ENCODE assay signal across 18 cellular contexts in genomic region chr15:29046946-29047345, GRCh38.
"Had no signal": no experiment of that assay in that cellular context is flagged by ENCODE, and none has a peak within 500 bp of the region (broad histone marks: within the 10 kb centered on the region; RNA-seq: fewer than 3 reads in every experiment).

No MANE protein-coding gene starts in this region.

- H3K27me3 Mint-ChIP-seq: activated CD4-positive, alpha-beta T cell treated with anti-CD3 and anti-CD28 coated beads, Interleukin-2, amount 10 ng/mL, durations not matched to agents 24 days and 14 days; naive thymus-derived CD4-positive, alpha-beta T cell had no signal

- H3K27ac ChIP-seq: breast epithelium, heart left ventricle, SJCRH30, stomach, thyroid gland had no signal

- H3K9me3 ChIP-seq: breast epithelium, heart left ventricle, mucosa of descending colon, SJCRH30, stomach, thyroid gland had no signal

- DNase-seq: activated CD4-positive, alpha-beta T cell treated with anti-CD3 and anti-CD28 coated beads, Interleukin-2, amount 10 ng/mL, durations not matched to agents 24 days and 14 days; activated CD4-positive, CD25-positive, alpha-beta regulatory T cell; activated CD8-positive, alpha-beta T cell treated with anti-CD3 and anti-CD28 coated beads, Interleukin-2, amount 10 ng/mL, durations not matched to agents 7 days and 5 days; activated naive CD4-positive, alpha-beta T cell; activated naive CD8-positive, alpha-beta T cell treated with anti-CD3 and anti-CD28 coated beads, Interleukin-2, amount 10 ng/mL, durations not matched to agents 7 days and 5 days; activated T-cell treated with anti-CD3 and anti-CD28 coated beads for 4 hours; foreskin fibroblast; heart left ventricle; mucosa of descending colon; naive thymus-derived CD4-positive, alpha-beta T cell; SJCRH30; stimulated activated CD4-positive, alpha-beta T cell treated with anti-CD3 and anti-CD28 coated beads, Interleukin-1b, Interleukin-23, amount 100 ng/mL, for 48 hours; stomach; thyroid gland had no signal

- H3K36me3 ChIP-seq: breast epithelium, heart left ventricle, SJCRH30, stomach, thyroid gland had no signal

- H3K4me3 ChIP-seq: breast epithelium, heart left ventricle, lung, mucosa of descending colon, SJCRH30, stomach, thyroid gland had no signal

- H3K4me3 Mint-ChIP-seq: activated CD4-positive, alpha-beta T cell treated with anti-CD3 and anti-CD28 coated beads, Interleukin-2, amount 10 ng/mL, durations not matched to agents 24 days and 14 days; activated CD8-positive, alpha-beta T cell treated with anti-CD3 and anti-CD28 coated beads, Interleukin-2, amount 10 ng/mL, durations not matched to agents 7 days and 5 days; activated naive CD8-positive, alpha-beta T cell treated with anti-CD3 and anti-CD28 coated beads, Interleukin-2, amount 10 ng/mL, durations not matched to agents 7 days and 5 days; T-helper 2 cell treated with Interferon-gamma antibody and Interleukin-4, amounts not matched to agents 5 μg/mL and 100 μg/mL, for 36 hours had no signal

- H3K27ac Mint-ChIP-seq: activated CD4-positive, alpha-beta T cell treated with anti-CD3 and anti-CD28 coated beads, Interleukin-2, amount 10 ng/mL, durations not matched to agents 24 days and 14 days; activated CD8-positive, alpha-beta T cell treated with anti-CD3 and anti-CD28 coated beads, Interleukin-2, amount 10 ng/mL, durations not matched to agents 7 days and 5 days; activated naive CD8-positive, alpha-beta T cell treated with anti-CD3 and anti-CD28 coated beads, Interleukin-2, amount 10 ng/mL, durations not matched to agents 7 days and 5 days; T-helper 2 cell treated with Interferon-gamma antibody and Interleukin-4, amounts not matched to agents 5 μg/mL and 100 μg/mL, for 36 hours had no signal

- FAIRE-seq: urothelium cell line had no signal

- H3K9me3 Mint-ChIP-seq: activated CD4-positive, alpha-beta T cell treated with anti-CD3 and anti-CD28 coated beads, Interleukin-2, amount 10 ng/mL, durations not matched to agents 24 days and 14 days; activated naive CD8-positive, alpha-beta T cell treated with anti-CD3 and anti-CD28 coated beads, Interleukin-2, amount 10 ng/mL, durations not matched to agents 7 days and 5 days; T-helper 2 cell treated with Interferon-gamma antibody and Interleukin-4, amounts not matched to agents 5 μg/mL and 100 μg/mL, for 36 hours had no signal

- H3K4me1 ChIP-seq: breast epithelium, heart left ventricle, stomach, thyroid gland had no signal

- ATAC-seq: activated CD8-positive, alpha-beta T cell treated with anti-CD3 and anti-CD28 coated beads, Interleukin-2, amount 10 ng/mL, durations not matched to agents 7 days and 5 days; heart left ventricle; mucosa of descending colon; naive thymus-derived CD4-positive, alpha-beta T cell had no signal

- H3K27me3 ChIP-seq: breast epithelium, heart left ventricle, SJCRH30, stomach, thyroid gland had no signal
